8 cellular contexts compared by ENCODE assay signal in the genomic region with DNA sequence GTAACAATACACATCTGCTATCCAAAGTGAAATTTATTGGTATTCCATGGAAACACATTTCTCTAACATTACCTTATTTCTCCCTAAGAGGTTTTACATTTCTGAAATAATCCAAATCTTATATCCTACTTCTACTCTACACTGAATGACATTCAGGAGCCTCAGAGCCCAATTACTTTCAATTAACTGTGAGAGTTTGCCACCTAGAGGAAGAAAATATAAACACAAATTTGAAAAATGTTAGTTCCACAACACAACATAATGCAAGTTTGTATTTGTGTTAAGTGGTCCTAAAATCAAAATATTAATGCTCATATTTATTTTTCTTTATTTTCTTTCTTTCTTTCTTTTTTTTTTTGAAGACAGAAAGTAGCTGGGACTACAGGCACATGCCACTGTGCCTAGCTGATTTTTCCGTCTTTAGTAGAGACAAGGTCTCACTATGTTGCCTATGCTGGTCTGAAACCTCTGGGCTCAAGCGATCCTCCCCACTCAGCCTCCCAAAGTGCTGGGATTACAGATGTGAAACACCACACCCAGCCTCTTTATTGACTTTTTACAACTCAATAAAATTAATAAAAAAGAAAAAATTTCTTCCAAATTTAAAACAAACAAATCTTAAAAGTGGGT. TPM values are rescaled to one million over a fixed set of nuclear protein-coding genes. Genes with fewer than 3 reads are reported as not detected.
DNase-seq lines count a peak whose midpoint lies in the region; ATAC-seq and TF ChIP-seq lines count a peak whose summit lies in the region.

No MANE protein-coding gene starts in this region.

- H4K20me1 ChIP-seq in smooth muscle cell (ENCODE audit: low read depth), result no peaks in the 10 kb centered on the region

- H3K27me3 ChIP-seq in RWPE2 (ENCODE audit: insufficient read depth, poor library complexity, severe bottlenecking) (no peaks in the 10 kb centered on the region), smooth muscle cell (ENCODE audit: low read depth) (no peaks in the 10 kb centered on the region)
- H3K27me3 ChIP-seq in effector memory CD4-positive, alpha-beta T cell (replicated peaks; ENCODE audit: control insufficient read depth, insufficient read depth, low read length, poor library complexity, severe bottlenecking), result no peaks in the 10 kb centered on the region

- ATAC-seq in RWPE2 (ENCODE audit: low read depth), result peak; percentile 33; the same call in 1 of the 3 replicates

- TF ChIP-seq CTCF in AG10803 (conservative IDR thresholded peaks at IDR 0.05; ENCODE audit: low read length) (peak; percentile 64), GM20000 (IDR thresholded peaks at IDR 0.05; ENCODE audit: extremely low read depth, missing control alignments) (peak; percentile 21), RWPE2 (IDR thresholded peaks at IDR 0.05; ENCODE audit: poor library complexity, severe bottlenecking) (peak; percentile 80), fibroblast of villous mesenchyme (IDR thresholded peaks at IDR 0.05; ENCODE audit: insufficient read depth, low read depth, low read length) (peak; percentile 46), smooth muscle cell (IDR thresholded peaks at IDR 0.05; ENCODE audit: borderline replicate concordance, insufficient read depth, poor library complexity, severe bottlenecking) (peak; percentile 40)

- H3F3A ChIP-seq in smooth muscle cell (ENCODE audit: low read depth), result peaks cover 8% of the 10 kb centered on the region

- H3K36me3 ChIP-seq in RWPE2 (ENCODE audit: low read depth) (peaks cover 65% of the 10 kb centered on the region), smooth muscle cell (ENCODE audit: low read depth) (peaks cover 9% of the 10 kb centered on the region)
- peaks cover 23% of the 10 kb centered on the region for H3K36me3 ChIP-seq in effector memory CD4-positive, alpha-beta T cell (ENCODE audit: control insufficient read depth, insufficient read depth, low read length)

- no peak overlapping the region for H2AFZ ChIP-seq in smooth muscle cell (ENCODE audit: low read depth)

- DNase-seq in AG10803 (ENCODE audit: low read depth) (peak; percentile 34), GM20000 (ENCODE audit: low spot score) (peak; percentile 15), RWPE2 (ENCODE audit: low spot score) (no peak), fibroblast of villous mesenchyme (ENCODE audit: low read depth) (peak; percentile 48), smooth muscle cell (lab: John Stamatoyannopoulos, UW; ENCODE audit: unreplicated experiment) (no peak), COLO668 (lab: John Stamatoyannopoulos, UW; ENCODE audit: unreplicated experiment) (no peak)
- DNase-seq in activated CD4-positive, alpha-beta T cell treated with anti-CD3 and anti-CD28 coated beads for 48 hours, result no peak
- DNase-seq in effector memory CD4-positive, alpha-beta T cell, result no peak

- peaks cover 15% of the 10 kb centered on the region for H3K4me1 ChIP-seq in RWPE2 (ENCODE audit: insufficient read depth, poor library complexity, severe bottlenecking)
- no peaks in the 10 kb centered on the region for H3K4me1 ChIP-seq in smooth muscle cell (ENCODE audit: low read depth)
- no peaks in the 10 kb centered on the region for H3K4me1 ChIP-seq in effector memory CD4-positive, alpha-beta T cell (ENCODE audit: control insufficient read depth, insufficient read depth, low read length, poor library complexity, severe bottlenecking)

- H3K4me3 ChIP-seq in AG10803 (ENCODE audit: low read length), result no peak overlapping the region
- no peak overlapping the region for H3K4me3 ChIP-seq in RWPE2 (ENCODE audit: severe bottlenecking)
- no peak overlapping the region for H3K4me3 ChIP-seq in fibroblast of villous mesenchyme (ENCODE audit: low read depth, low read length)
- H3K4me3 ChIP-seq in smooth muscle cell, result no peak overlapping the region
- no peak overlapping the region for H3K4me3 ChIP-seq in effector memory CD4-positive, alpha-beta T cell (ENCODE audit: insufficient read depth, low read depth, low read length, poor library complexity, severe bottlenecking)

- no peak overlapping the region for H3K4me2 ChIP-seq in smooth muscle cell

- no peaks in the 10 kb centered on the region for H3K79me2 ChIP-seq in smooth muscle cell (ENCODE audit: low read depth)

- H3K27ac ChIP-seq in RWPE2 (ENCODE audit: poor library complexity, severe bottlenecking) (no peak overlapping the region), smooth muscle cell (ENCODE audit: low read depth) (no peak overlapping the region)
- H3K27ac ChIP-seq in effector memory CD4-positive, alpha-beta T cell (ENCODE audit: insufficient read depth, low read length, poor library complexity, severe bottlenecking), result no peak overlapping the region

- 98% methylated on average over 2 of the region's 2 CpGs for WGBS in smooth muscle cell (ENCODE audit: low lambda C conversion rate)

- H3K9me3 ChIP-seq in RWPE2 (ENCODE audit: severe bottlenecking) (no peaks in the 10 kb centered on the region), smooth muscle cell (replicated peaks; ENCODE audit: low read depth) (no peaks in the 10 kb centered on the region)
- no peaks in the 10 kb centered on the region for H3K9me3 ChIP-seq in effector memory CD4-positive, alpha-beta T cell (ENCODE audit: control insufficient read depth, low read length)

- no peak overlapping the region for H3K9ac ChIP-seq in smooth muscle cell (ENCODE audit: low read depth)

RNA-seq across cellular contexts. Expression of gene ATAD1, which starts 46.0 kb away (rescaled TPM):
- 30.6 and 51.8 TPM in 2 replicates for total RNA-seq in fibroblast of villous mesenchyme
- 64.0 and 71.8 TPM in 2 replicates for total RNA-seq in smooth muscle cell
- 38.1 and 39.9 TPM in 2 replicates for polyA plus RNA-seq in smooth muscle cell

Comparison
In these comparisons a context has a peak if more than half of its experiments do, and no peak if none do; other contexts are left out.
1. DNase-seq: peak in AG10803 (single experiment), GM20000 (single experiment) and fibroblast of villous mesenchyme (single experiment); none in RWPE2 (single experiment), smooth muscle cell (single experiment), activated CD4-positive, alpha-beta T cell treated with anti-CD3 and anti-CD28 coated beads for 48 hours (single experiment), COLO668 (single experiment) and effector memory CD4-positive, alpha-beta T cell (0 of 3).
2. CTCF ChIP-seq: peak in every context shown above with its lines; median percentile 80 in RWPE2; 64 in AG10803; 46 in fibroblast of villous mesenchyme; 40 in smooth muscle cell; 21 in GM20000.